Comparison of ENCODE assay signal across 36 cellular contexts in genomic region chr7:137289101-137289500, GRCh38. TPM values are rescaled to one million over a fixed set of nuclear protein-coding genes. Genes with fewer than 3 reads are reported as not detected.
"Had no signal": no experiment of that assay in that cellular context is flagged by ENCODE, and none has a peak within 500 bp of the region (broad histone marks: within the 10 kb centered on the region; RNA-seq: fewer than 3 reads in every experiment).

No MANE protein-coding gene starts in this region.

- H3K4me3 ChIP-seq: ascending aorta, esophagus squamous epithelium, gastroesophageal sphincter, heart right ventricle had no signal

- H3K27ac Mint-ChIP-seq: activated CD4-positive, alpha-beta memory T cell treated with anti-CD3 and anti-CD28 coated beads for 36 hours; activated CD4-positive, alpha-beta T cell treated with anti-CD3 and anti-CD28 coated beads for 36 hours; activated CD4-positive, alpha-beta T cell treated with anti-CD3 and anti-CD28 coated beads, Interleukin-2, amount 10 ng/mL, durations not matched to agents 24 days and 14 days; activated CD8-positive, alpha-beta memory T cell treated with anti-CD3 and anti-CD28 coated beads, Interleukin-2, amount 10 ng/mL, durations not matched to agents 7 days and 5 days; activated CD8-positive, alpha-beta T cell treated with anti-CD3 and anti-CD28 coated beads, Interleukin-2, amount 10 ng/mL, durations not matched to agents 7 days and 5 days; activated naive CD4-positive, alpha-beta T cell treated with anti-CD3 and anti-CD28 coated beads, Interleukin-2, amount 10 ng/mL, durations not matched to agents 7 days and 5 days; activated naive CD4-positive, alpha-beta T cell treated with anti-CD3 and anti-CD28 coated beads, Interleukin-2, amount 50 U/mL, for 72 hours; activated naive CD8-positive, alpha-beta T cell treated with anti-CD3 and anti-CD28 coated beads, Interleukin-2, amount 10 ng/mL, durations not matched to agents 7 days and 5 days; activated T-cell treated with anti-CD3 and anti-CD28 coated beads, Interleukin-2, amount 50 U/mL, for 24 hours; activated T-cell treated with anti-CD3 and anti-CD28 coated beads, Interleukin-2, amount 50 U/mL, for 72 hours; T-helper 17 cell; T-helper 2 cell treated with Interferon-gamma antibody and Interleukin-4, amounts not matched to agents 5 μg/mL and 100 μg/mL, for 36 hours had no signal

- H3K4me1 ChIP-seq: ascending aorta, esophagus squamous epithelium, gastroesophageal sphincter, heart right ventricle had no signal

- H3K36me3 Mint-ChIP-seq: activated CD4-positive, alpha-beta memory T cell treated with anti-CD3 and anti-CD28 coated beads for 36 hours; activated CD8-positive, alpha-beta memory T cell treated with anti-CD3 and anti-CD28 coated beads, Interleukin-2, amount 10 ng/mL, durations not matched to agents 7 days and 5 days; activated naive CD4-positive, alpha-beta T cell treated with anti-CD3 and anti-CD28 coated beads, Interleukin-2, amount 10 ng/mL, durations not matched to agents 7 days and 5 days; activated naive CD4-positive, alpha-beta T cell treated with anti-CD3 and anti-CD28 coated beads, Interleukin-2, amount 50 U/mL, for 72 hours; activated naive CD8-positive, alpha-beta T cell treated with anti-CD3 and anti-CD28 coated beads, Interleukin-2, amount 10 ng/mL, durations not matched to agents 7 days and 5 days had no signal

- H3K9me3 ChIP-seq: ascending aorta, esophagus squamous epithelium, gastroesophageal sphincter, heart right ventricle had no signal

- FAIRE-seq: bronchial epithelial cell, colon, endometrium, endothelial cell of umbilical vein had no signal

- H3K27me3 Mint-ChIP-seq: activated CD4-positive, alpha-beta memory T cell treated with anti-CD3 and anti-CD28 coated beads for 36 hours; activated CD4-positive, alpha-beta T cell treated with anti-CD3 and anti-CD28 coated beads for 36 hours; activated CD4-positive, alpha-beta T cell treated with anti-CD3 and anti-CD28 coated beads, Interleukin-2, amount 10 ng/mL, durations not matched to agents 24 days and 14 days; activated CD8-positive, alpha-beta memory T cell treated with anti-CD3 and anti-CD28 coated beads, Interleukin-2, amount 10 ng/mL, durations not matched to agents 7 days and 5 days; activated naive CD4-positive, alpha-beta T cell treated with anti-CD3 and anti-CD28 coated beads, Interleukin-2, amount 10 ng/mL, durations not matched to agents 7 days and 5 days; activated naive CD8-positive, alpha-beta T cell treated with anti-CD3 and anti-CD28 coated beads, Interleukin-2, amount 10 ng/mL, durations not matched to agents 7 days and 5 days; activated T-cell treated with anti-CD3 and anti-CD28 coated beads, Interleukin-2, amount 50 U/mL, for 24 hours; T-helper 17 cell had no signal

- H3K36me3 ChIP-seq: ascending aorta, brain microvascular endothelial cell, esophagus squamous epithelium, gastroesophageal sphincter, heart right ventricle, WERI-Rb-1 had no signal

- H3K27ac ChIP-seq: ascending aorta, brain microvascular endothelial cell, epithelial cell of prostate, esophagus squamous epithelium, gastroesophageal sphincter, heart right ventricle, WERI-Rb-1 had no signal

- ATAC-seq: activated CD4-positive, alpha-beta T cell treated with anti-CD3 and anti-CD28 coated beads for 36 hours; activated CD8-positive, alpha-beta memory T cell treated with anti-CD3 and anti-CD28 coated beads, Interleukin-2, amount 10 ng/mL, durations not matched to agents 7 days and 5 days; activated CD8-positive, alpha-beta T cell treated with anti-CD3 and anti-CD28 coated beads, Interleukin-2, amount 10 ng/mL, durations not matched to agents 7 days and 5 days; activated naive CD4-positive, alpha-beta T cell treated with anti-CD3 and anti-CD28 coated beads, Interleukin-2, amount 50 U/mL, for 72 hours; activated T-cell treated with anti-CD3 and anti-CD28 coated beads, Interleukin-2, amount 50 U/mL, for 72 hours; gastroesophageal sphincter; heart right ventricle; T-helper 17 cell had no signal

- DNase-seq: activated CD4-positive, alpha-beta memory T cell treated with anti-CD3 and anti-CD28 coated beads for 36 hours; activated CD4-positive, alpha-beta T cell treated with anti-CD3 and anti-CD28 coated beads for 36 hours; activated CD4-positive, alpha-beta T cell treated with anti-CD3 and anti-CD28 coated beads, Interleukin-2, amount 10 ng/mL, durations not matched to agents 24 days and 14 days; activated CD4-positive, CD25-positive, alpha-beta regulatory T cell; activated CD4-positive, CD25-positive, alpha-beta regulatory T cell treated with anti-CD3 and anti-CD28 coated beads, Interleukin-2, amount 50 U/mL, for 72 hours; activated CD8-positive, alpha-beta memory T cell treated with anti-CD3 and anti-CD28 coated beads, Interleukin-2, amount 10 ng/mL, durations not matched to agents 7 days and 5 days; activated CD8-positive, alpha-beta memory T cell treated with anti-CD3 and anti-CD28 coated beads, Interleukin-2, amount 50 U/mL, for 4 hours; activated CD8-positive, alpha-beta T cell treated with anti-CD3 and anti-CD28 coated beads, Interleukin-2, amount 10 ng/mL, durations not matched to agents 7 days and 5 days; activated gamma-delta T cell; activated naive CD4-positive, alpha-beta T cell; activated naive CD4-positive, alpha-beta T cell treated with anti-CD3 and anti-CD28 coated beads, Interleukin-2, amount 10 ng/mL, durations not matched to agents 7 days and 5 days; activated naive CD8-positive, alpha-beta T cell treated with anti-CD3 and anti-CD28 coated beads, Interleukin-2, amount 10 ng/mL, durations not matched to agents 7 days and 5 days; activated T-cell treated with anti-CD3 and anti-CD28 coated beads, Interleukin-2, amount 50 U/mL, for 24 hours; activated T-cell treated with anti-CD3 and anti-CD28 coated beads, Interleukin-2, amount 50 U/mL, for 72 hours; brain microvascular endothelial cell; caudate nucleus; cortex of kidney; dermis blood vessel endothelial cell; effector CD8-positive, alpha-beta T cell; esophagus squamous epithelium; foreskin melanocyte; heart right ventricle; T-helper 1 cell; T-helper 17 cell; T1000; WERI-Rb-1 had no signal

- H3K27me3 ChIP-seq: ascending aorta, brain microvascular endothelial cell, esophagus squamous epithelium, gastroesophageal sphincter, heart right ventricle had no signal

- H3K4me1 Mint-ChIP-seq: activated CD4-positive, alpha-beta T cell treated with anti-CD3 and anti-CD28 coated beads for 36 hours; activated CD4-positive, alpha-beta T cell treated with anti-CD3 and anti-CD28 coated beads, Interleukin-2, amount 10 ng/mL, durations not matched to agents 24 days and 14 days; activated CD8-positive, alpha-beta memory T cell treated with anti-CD3 and anti-CD28 coated beads, Interleukin-2, amount 10 ng/mL, durations not matched to agents 7 days and 5 days; activated naive CD4-positive, alpha-beta T cell treated with anti-CD3 and anti-CD28 coated beads, Interleukin-2, amount 10 ng/mL, durations not matched to agents 7 days and 5 days; activated naive CD8-positive, alpha-beta T cell treated with anti-CD3 and anti-CD28 coated beads, Interleukin-2, amount 10 ng/mL, durations not matched to agents 7 days and 5 days; T-helper 17 cell had no signal

- H3K4me3 Mint-ChIP-seq: activated CD4-positive, alpha-beta memory T cell treated with anti-CD3 and anti-CD28 coated beads for 36 hours; activated CD4-positive, alpha-beta T cell treated with anti-CD3 and anti-CD28 coated beads for 36 hours; activated CD4-positive, alpha-beta T cell treated with anti-CD3 and anti-CD28 coated beads, Interleukin-2, amount 10 ng/mL, durations not matched to agents 24 days and 14 days; activated CD8-positive, alpha-beta memory T cell treated with anti-CD3 and anti-CD28 coated beads, Interleukin-2, amount 10 ng/mL, durations not matched to agents 7 days and 5 days; activated CD8-positive, alpha-beta T cell treated with anti-CD3 and anti-CD28 coated beads, Interleukin-2, amount 10 ng/mL, durations not matched to agents 7 days and 5 days; activated naive CD4-positive, alpha-beta T cell treated with anti-CD3 and anti-CD28 coated beads, Interleukin-2, amount 10 ng/mL, durations not matched to agents 7 days and 5 days; activated naive CD8-positive, alpha-beta T cell treated with anti-CD3 and anti-CD28 coated beads, Interleukin-2, amount 10 ng/mL, durations not matched to agents 7 days and 5 days; activated T-cell treated with anti-CD3 and anti-CD28 coated beads, Interleukin-2, amount 50 U/mL, for 24 hours; activated T-cell treated with anti-CD3 and anti-CD28 coated beads, Interleukin-2, amount 50 U/mL, for 72 hours; T-helper 17 cell; T-helper 2 cell treated with Interferon-gamma antibody and Interleukin-4, amounts not matched to agents 5 μg/mL and 100 μg/mL, for 36 hours had no signal

RNA-seq across cellular contexts. Expression of gene PTN, which starts 54.4 kb away (rescaled TPM):
- total RNA-seq: activated CD4-positive, alpha-beta memory T cell treated with anti-CD3 and anti-CD28 coated beads for 36 hours; activated CD4-positive, alpha-beta T cell treated with anti-CD3 and anti-CD28 coated beads for 36 hours; activated CD4-positive, alpha-beta T cell treated with anti-CD3 and anti-CD28 coated beads, Interleukin-2, amount 10 ng/mL, durations not matched to agents 24 days and 14 days; activated CD8-positive, alpha-beta memory T cell treated with anti-CD3 and anti-CD28 coated beads for 36 hours; activated CD8-positive, alpha-beta memory T cell treated with anti-CD3 and anti-CD28 coated beads, Interleukin-2, amount 10 ng/mL, durations not matched to agents 7 days and 5 days; activated CD8-positive, alpha-beta T cell treated with anti-CD3 and anti-CD28 coated beads, Interleukin-2, amount 10 ng/mL, durations not matched to agents 7 days and 5 days; activated naive CD4-positive, alpha-beta T cell treated with anti-CD3 and anti-CD28 coated beads, Interleukin-2, amount 50 U/mL, for 72 hours; activated naive CD8-positive, alpha-beta T cell treated with anti-CD3 and anti-CD28 coated beads, Interleukin-2, amount 10 ng/mL, durations not matched to agents 7 days and 5 days; activated T-cell treated with anti-CD3 and anti-CD28 coated beads, Interleukin-2, amount 50 U/mL, for 72 hours; endothelial cell of umbilical vein; T-helper 17 cell had no signal
